1 cellular context compared by ENCODE assay signal in genomic region chr21:32297449-32297848, GRCh38.
TF ChIP-seq lines count a peak whose summit lies in the region.

No MANE protein-coding gene starts in this region.

TF ChIP-seq in HepG2, 621 proteins besides CTCF, POLR2A, EP300 and RAD21:
- no peak for TF ChIP-seq MNT (IDR thresholded peaks at IDR 0.05)
- no peak for TF ChIP-seq BRD4 (CRISPR knock-in tag; IDR thresholded peaks at IDR 0.05)
- no peak for TF ChIP-seq ZHX2 (IDR thresholded peaks at IDR 0.05; ENCODE audit: low read depth)
- no peak for TF ChIP-seq ZHX2 (CRISPR knock-in tag; IDR thresholded peaks at IDR 0.05; ENCODE audit: borderline replicate concordance)
- no peak for TF ChIP-seq PRDM15 (CRISPR knock-in tag; IDR thresholded peaks at IDR 0.05)
- TF ChIP-seq HNRNPUL1 (IDR thresholded peaks at IDR 0.05; ENCODE audit: low read depth, low read length) = no peak
- TF ChIP-seq KDM5B (CRISPR knock-in tag; IDR thresholded peaks at IDR 0.05; ENCODE audit: borderline replicate concordance) = no peak
- no peak for TF ChIP-seq FOXO1 (CRISPR knock-in tag; IDR thresholded peaks at IDR 0.05)
- no peak for TF ChIP-seq ARID5B (CRISPR knock-in tag; IDR thresholded peaks at IDR 0.05)
- no peak for TF ChIP-seq ZSCAN29 (CRISPR knock-in tag; conservative IDR thresholded peaks at IDR 0.05)
- TF ChIP-seq ZNF224 (CRISPR knock-in tag; IDR thresholded peaks at IDR 0.05) = no peak
- no peak for TF ChIP-seq ZNF547 (CRISPR knock-in tag; IDR thresholded peaks at IDR 0.05)
- no peak for TF ChIP-seq ZNF557 (CRISPR knock-in tag; IDR thresholded peaks at IDR 0.05)
- TF ChIP-seq ZNF644 (CRISPR knock-in tag; IDR thresholded peaks at IDR 0.05; ENCODE audit: low read depth) = no peak
- TF ChIP-seq PATZ1 (CRISPR knock-in tag; IDR thresholded peaks at IDR 0.05) = no peak
- TF ChIP-seq MLX (CRISPR knock-in tag; IDR thresholded peaks at IDR 0.05) = no peak
- no peak for TF ChIP-seq SOX5 (CRISPR knock-in tag; IDR thresholded peaks at IDR 0.05; ENCODE audit: borderline replicate concordance)
- TF ChIP-seq ZFP62 (CRISPR knock-in tag; IDR thresholded peaks at IDR 0.05) = no peak
- TF ChIP-seq EZH2 (conservative IDR thresholded peaks at IDR 0.05; ENCODE audit: low read depth, low read length) = no peak
TF ChIP-seq in HepG2: peak in this region for 0.
